ENCODE assay signal across 15 cellular contexts in genomic region chr22:42844756-42845155, GRCh38. TPM values are rescaled to one million over a fixed set of nuclear protein-coding genes. Genes with fewer than 3 reads are reported as not detected.
DNase-seq lines count a peak whose midpoint lies in the region; ATAC-seq and TF ChIP-seq lines count a peak whose summit lies in the region.
"Had no signal": no experiment of that assay in that cellular context is flagged by ENCODE, and none has a peak within 500 bp of the region (broad histone marks: within the 10 kb centered on the region; RNA-seq: fewer than 3 reads in every experiment).

No MANE protein-coding gene starts in this region.

- H3K27ac Mint-ChIP-seq in osteocyte (ENCODE audit: unreplicated experiment), result peak overlapping the region; percentile 53
- H3K27ac Mint-ChIP-seq: activated T-cell treated with anti-CD3 and anti-CD28 coated beads, Interleukin-2, amount 50 U/mL, for 24 hours; mesothelial cell of epicardium had no signal

- CTCF ChIA-PET in PC-3 (lab: Charles Lee), result interaction anchor here (0.7 to 2.3 kb wide), 3 partner anchors 18 to 25 kb away, joined by 3 to 8 read pairs (median 8); no protein-coding TSS in a partner anchor

- H3K27me3 Mint-ChIP-seq in osteocyte (ENCODE audit: unreplicated experiment), result no peaks in the 10 kb centered on the region
- H3K27me3 Mint-ChIP-seq: activated T-cell treated with anti-CD3 and anti-CD28 coated beads, Interleukin-2, amount 50 U/mL, for 24 hours had no signal

- H3K9me3 Mint-ChIP-seq in osteocyte (ENCODE audit: unreplicated experiment), result no peaks in the 10 kb centered on the region
- H3K9me3 Mint-ChIP-seq: activated T-cell treated with anti-CD3 and anti-CD28 coated beads, Interleukin-2, amount 50 U/mL, for 24 hours; mesothelial cell of epicardium had no signal

- intact Hi-C loops in PC-3 (cut with micrococcal nuclease), result no loop called here

- H3K9me3 ChIP-seq in PC-3 (ENCODE audit: low read length) (no peaks in the 10 kb centered on the region), duodenal mucosa (ENCODE audit: control insufficient read depth in 1 of 2, low read length in 2 of 2) (no peaks in the 10 kb centered on the region)
- H3K9me3 ChIP-seq: BLaER1 had no signal

- TF ChIP-seq CTCF in PC-3 (conservative IDR thresholded peaks at IDR 0.05; ENCODE audit: low read depth, low read length) (no peak), osteocyte (IDR thresholded peaks at IDR 0.05) (no peak)

- H3K27ac ChIP-seq in PC-3 (ENCODE audit: low read length) (peak overlapping the region; percentile 81), duodenal mucosa (ENCODE audit: low read depth, low read length) (peak overlapping the region; percentile 30)
- H3K27ac ChIP-seq: BLaER1 had no signal

- H3K4me3 Mint-ChIP-seq in osteocyte (ENCODE audit: unreplicated experiment), result no peak overlapping the region
- H3K4me3 Mint-ChIP-seq: activated T-cell treated with anti-CD3 and anti-CD28 coated beads, Interleukin-2, amount 50 U/mL, for 24 hours; mesothelial cell of epicardium had no signal

- no peaks in the 10 kb centered on the region for H3K9me2 ChIP-seq in PC-3 (replicated peaks; ENCODE audit: low read length)

- H3K4me1 ChIP-seq in PC-3 (ENCODE audit: insufficient read depth, low read length), result peaks cover 29% of the 10 kb centered on the region
- H3K4me1 ChIP-seq in duodenal mucosa (ENCODE audit: control insufficient read depth in 1 of 2, insufficient read depth in 2 of 2, low read length in 2 of 2), result peaks cover 10 to 14% of the 10 kb centered on the region in 2 donors

- ATAC-seq in PC-3 (peak; percentile 97), GM19023 (IDR thresholded peaks at IDR 0.05; ENCODE audit: unreplicated experiment) (no peak)
- ATAC-seq: activated CD4-positive, CD25-positive, alpha-beta regulatory T cell treated with anti-CD3 and anti-CD28 coated beads, Interleukin-2, amount 50 U/mL, for 24 hours had no signal

- H4K20me1 ChIP-seq in PC-3 (ENCODE audit: low read length), result 0 out of 2 replicates have a peak, but pooled peaks cover 3% of the 10 kb centered on the region

- DNase-seq in EH (ENCODE audit: low read depth) (peak; percentile 95), PC-3 (peak; percentile 93), osteocyte (ENCODE audit: extremely low spot score, unreplicated experiment) (no peak), NCI-H2081 treated with DMSO at 0.1 percent for 48 hours (lab: John Stamatoyannopoulos, UW) (no peak), dedifferentiated amniotic fluid mesenchymal stem cell (ENCODE audit: extremely low spot score) (no peak), NCI-H510A treated with DMSO at 0.1 percent for 48 hours (lab: John Stamatoyannopoulos, UW) (no peak)
- DNase-seq: activated T-cell treated with anti-CD3 and anti-CD28 coated beads, Interleukin-2, amount 50 U/mL, for 24 hours; GDM1; posterior cingulate gyrus; stimulated activated naive CD4-positive, alpha-beta T cell had no signal

- peaks cover 53% of the 10 kb centered on the region for H3K36me3 Mint-ChIP-seq in osteocyte (ENCODE audit: unreplicated experiment)

- peak overlapping the region; percentile 62 for H3K4me2 ChIP-seq in PC-3 (ENCODE audit: low read length)
- H3K4me2 ChIP-seq: BLaER1 had no signal

- H2AFZ ChIP-seq in PC-3 (ENCODE audit: low read length), result no peak overlapping the region

- H3F3A ChIP-seq in PC-3 (ENCODE audit: low read length, unreplicated experiment), result no peaks in the 10 kb centered on the region

- BruUV-seq in PC-3 (replicated peaks; lab: Mats Ljungman, UMichigan), result no TSS peak

- H3K36me3 ChIP-seq in PC-3 (ENCODE audit: low read depth, low read length) (no peaks in the 10 kb centered on the region; the same call in 1 of the 2 replicates), duodenal mucosa (ENCODE audit: control insufficient read depth in 1 of 2, insufficient read depth in 2 of 2, low read length in 2 of 2) (peaks cover 10 to 49% of the 10 kb centered on the region in 2 donors)

- H3K4me3 ChIP-seq in PC-3 (ENCODE audit: low read length), result peak overlapping the region; percentile 26; the same call in 1 of the 2 replicates
- H3K4me3 ChIP-seq in duodenal mucosa (ENCODE audit: low read depth in 1 of 2, low read length in 2 of 2), result no peak overlapping the region
- H3K4me3 ChIP-seq: BLaER1 had no signal

- no peak overlapping the region for H3K9ac ChIP-seq in PC-3 (ENCODE audit: low read length)
- H3K9ac ChIP-seq in duodenal mucosa (ENCODE audit: low read depth in 1 of 2, low read length in 2 of 2), result no peak overlapping the region
- H3K9ac ChIP-seq: BLaER1 had no signal

- H3K27me3 ChIP-seq in PC-3 (ENCODE audit: low read length) (no peaks in the 10 kb centered on the region), duodenal mucosa (ENCODE audit: control insufficient read depth in 1 of 2, insufficient read depth in 2 of 2, low read length in 2 of 2) (no peaks in the 10 kb centered on the region)
- H3K27me3 ChIP-seq: BLaER1 had no signal

- peaks cover 40% of the 10 kb centered on the region for H3K4me1 Mint-ChIP-seq in osteocyte (ENCODE audit: unreplicated experiment)
- H3K4me1 Mint-ChIP-seq: mesothelial cell of epicardium had no signal

- POLR2A ChIA-PET in PC-3 (lab: Charles Lee; ENCODE audit: unreplicated experiment), result interaction anchor here (0.6 kb wide), 2 partner anchors 80 to 1153 kb away, joined by 3 to 13 read pairs; no protein-coding TSS in a partner anchor

- no peaks in the 10 kb centered on the region for H3K79me2 ChIP-seq in PC-3 (ENCODE audit: low read length)

RNA-seq across cellular contexts. Expression of gene ARFGAP3, which starts 12.3 kb away (rescaled TPM):
- total RNA-seq in PC-3 (2014; rRNA removed) (11.2 and 19.2 TPM in 2 replicates), osteocyte (59.1 and 61.0 TPM in 2 replicates)

Comparison
In these comparisons a context has a peak if more than half of its experiments do, and no peak if none do; other contexts are left out.
1. DNase-seq: peak in EH (single experiment) and PC-3 (single experiment); none in osteocyte (single experiment), NCI-H2081 treated with DMSO at 0.1 percent for 48 hours (single experiment), dedifferentiated amniotic fluid mesenchymal stem cell (single experiment) and NCI-H510A treated with DMSO at 0.1 percent for 48 hours (single experiment).